In genomic region chr15:96314508-96314907, GRCh38 we compare ENCODE assay signal across 35 cellular contexts. TPM values are rescaled to one million over a fixed set of nuclear protein-coding genes. Genes with fewer than 3 reads are reported as not detected.
"Had no signal": no experiment of that assay in that cellular context is flagged by ENCODE, and none has a peak within 500 bp of the region (broad histone marks: within the 10 kb centered on the region; RNA-seq: fewer than 3 reads in every experiment).

No MANE protein-coding gene starts in this region.

- H3K9me3 Mint-ChIP-seq: activated B cell treated with CpG ODN at 0.5 μM for 24 hours; activated CD4-positive, alpha-beta memory T cell treated with anti-CD3 and anti-CD28 coated beads for 36 hours; activated CD4-positive, alpha-beta T cell treated with anti-CD3 and anti-CD28 coated beads, Interleukin-2, amount 10 ng/mL, durations not matched to agents 24 days and 14 days; activated CD8-positive, alpha-beta T cell treated with anti-CD3 and anti-CD28 coated beads for 36 hours; activated naive CD4-positive, alpha-beta T cell treated with anti-CD3 and anti-CD28 coated beads for 36 hours; activated naive CD4-positive, alpha-beta T cell treated with anti-CD3 and anti-CD28 coated beads, Interleukin-2, amount 50 U/mL, for 24 hours; activated T-cell treated with anti-CD3 and anti-CD28 coated beads, Interleukin-2, amount 50 U/mL, for 4 hours; activated T-cell treated with anti-CD3 and anti-CD28 coated beads, Interleukin-2, amount 50 U/mL, for 72 hours; activated T-helper 1 cell treated with anti-CD3 and anti-CD28 coated beads, Interleukin-12 subunit alpha, Interleukin-12 subunit beta, Interleukin-2, Interleukin-4 antibody, amounts not matched to agents 30 ng/mL and 10 ng/mL and 1 ng/mL, durations not matched to agents 14 hours and 24 hours and 36 hours; activated T-helper 17 cell treated with anti-CD3 and anti-CD28 coated beads, Interleukin-2, amount 50 U/mL, for 72 hours; T-helper 1 cell treated with Interleukin-12 subunit alpha and Interleukin-12 subunit beta and Interleukin-4 antibody, amounts not matched to agents 30 μg/mL and 1 μg/mL, for 36 hours; T-helper 2 cell treated with Interferon-gamma antibody and Interleukin-4, amounts not matched to agents 5 μg/mL and 100 μg/mL, for 36 hours had no signal

- H3K27ac Mint-ChIP-seq: activated B cell treated with CpG ODN at 0.5 μM for 24 hours; activated CD4-positive, alpha-beta memory T cell treated with anti-CD3 and anti-CD28 coated beads for 36 hours; activated CD4-positive, alpha-beta T cell treated with anti-CD3 and anti-CD28 coated beads, Interleukin-2, amount 10 ng/mL, durations not matched to agents 24 days and 14 days; activated CD8-positive, alpha-beta T cell treated with anti-CD3 and anti-CD28 coated beads for 36 hours; activated naive CD4-positive, alpha-beta T cell treated with anti-CD3 and anti-CD28 coated beads for 36 hours; activated naive CD4-positive, alpha-beta T cell treated with anti-CD3 and anti-CD28 coated beads, Interleukin-2, amount 50 U/mL, for 24 hours; activated naive CD8-positive, alpha-beta T cell; activated T-cell treated with anti-CD3 and anti-CD28 coated beads, Interleukin-2, amount 50 U/mL, for 72 hours; activated T-helper 1 cell treated with anti-CD3 and anti-CD28 coated beads, Interleukin-12 subunit alpha, Interleukin-12 subunit beta, Interleukin-2, Interleukin-4 antibody, amounts not matched to agents 30 ng/mL and 10 ng/mL and 1 ng/mL, durations not matched to agents 14 hours and 24 hours and 36 hours; activated T-helper 17 cell treated with anti-CD3 and anti-CD28 coated beads, Interleukin-2, amount 50 U/mL, for 72 hours; T-helper 1 cell treated with Interleukin-12 subunit alpha and Interleukin-12 subunit beta and Interleukin-4 antibody, amounts not matched to agents 30 μg/mL and 1 μg/mL, for 36 hours; T-helper 2 cell treated with Interferon-gamma antibody and Interleukin-4, amounts not matched to agents 5 μg/mL and 100 μg/mL, for 36 hours had no signal

- H3K4me3 Mint-ChIP-seq: activated B cell treated with CpG ODN at 0.5 μM for 24 hours; activated CD4-positive, alpha-beta memory T cell treated with anti-CD3 and anti-CD28 coated beads for 36 hours; activated CD4-positive, alpha-beta T cell treated with anti-CD3 and anti-CD28 coated beads, Interleukin-2, amount 10 ng/mL, durations not matched to agents 24 days and 14 days; activated CD8-positive, alpha-beta T cell treated with anti-CD3 and anti-CD28 coated beads for 36 hours; activated naive CD4-positive, alpha-beta T cell treated with anti-CD3 and anti-CD28 coated beads for 36 hours; activated naive CD4-positive, alpha-beta T cell treated with anti-CD3 and anti-CD28 coated beads, Interleukin-2, amount 50 U/mL, for 24 hours; activated naive CD8-positive, alpha-beta T cell; activated T-cell treated with anti-CD3 and anti-CD28 coated beads, Interleukin-2, amount 50 U/mL, for 4 hours; activated T-cell treated with anti-CD3 and anti-CD28 coated beads, Interleukin-2, amount 50 U/mL, for 72 hours; activated T-helper 1 cell treated with anti-CD3 and anti-CD28 coated beads, Interleukin-12 subunit alpha, Interleukin-12 subunit beta, Interleukin-2, Interleukin-4 antibody, amounts not matched to agents 30 ng/mL and 10 ng/mL and 1 ng/mL, durations not matched to agents 14 hours and 24 hours and 36 hours; activated T-helper 17 cell treated with anti-CD3 and anti-CD28 coated beads, Interleukin-2, amount 50 U/mL, for 72 hours; T-helper 1 cell treated with Interleukin-12 subunit alpha and Interleukin-12 subunit beta and Interleukin-4 antibody, amounts not matched to agents 30 μg/mL and 1 μg/mL, for 36 hours; T-helper 2 cell treated with Interferon-gamma antibody and Interleukin-4, amounts not matched to agents 5 μg/mL and 100 μg/mL, for 36 hours had no signal

- H3K4me1 Mint-ChIP-seq: activated B cell treated with CpG ODN at 0.5 μM for 24 hours; activated CD4-positive, alpha-beta T cell treated with anti-CD3 and anti-CD28 coated beads, Interleukin-2, amount 10 ng/mL, durations not matched to agents 24 days and 14 days; activated naive CD4-positive, alpha-beta T cell treated with anti-CD3 and anti-CD28 coated beads, Interleukin-2, amount 50 U/mL, for 24 hours; activated T-helper 17 cell treated with anti-CD3 and anti-CD28 coated beads, Interleukin-2, amount 50 U/mL, for 72 hours had no signal

- DNase-seq: activated B cell treated with CpG ODN at 0.5 μM for 24 hours; activated CD4-positive, alpha-beta memory T cell treated with anti-CD3 and anti-CD28 coated beads for 36 hours; activated CD4-positive, alpha-beta T cell treated with anti-CD3 and anti-CD28 coated beads for 4 hours; activated CD4-positive, alpha-beta T cell treated with anti-CD3 and anti-CD28 coated beads, Interleukin-2, amount 10 ng/mL, durations not matched to agents 24 days and 14 days; activated CD4-positive, alpha-beta T cell treated with anti-CD3 and anti-CD28 coated beads, Interleukin-2, amount 50 U/mL, for 1 hour; activated CD4-positive, alpha-beta T cell treated with anti-CD3 and anti-CD28 coated beads, Interleukin-2, amount 50 U/mL, for 4 hours; activated CD4-positive, CD25-positive, alpha-beta regulatory T cell treated with anti-CD3 and anti-CD28 coated beads, Interleukin-2, amount 50 U/mL, for 72 hours; activated CD8-positive, alpha-beta memory T cell treated with anti-CD3 and anti-CD28 coated beads, Interleukin-2, amount 50 U/mL, for 4 hours; activated CD8-positive, alpha-beta T cell treated with anti-CD3 and anti-CD28 coated beads for 36 hours; activated effector memory CD4-positive, alpha-beta T cell treated with anti-CD3 and anti-CD28 coated beads, Interleukin-2, amount 50 U/mL, for 16 hours; activated gamma-delta T cell treated with Interleukin-2 at 50 U/mL for 16 hours; activated naive CD4-positive, alpha-beta T cell; activated naive CD4-positive, alpha-beta T cell treated with anti-CD3 and anti-CD28 coated beads for 36 hours; activated T-cell treated with anti-CD3 and anti-CD28 coated beads for 4 hours; activated T-cell treated with anti-CD3 and anti-CD28 coated beads, Interleukin-2, amount 50 U/mL, for 1 hour; activated T-cell treated with anti-CD3 and anti-CD28 coated beads, Interleukin-2, amount 50 U/mL, for 4 hours; activated T-cell treated with anti-CD3 and anti-CD28 coated beads, Interleukin-2, amount 50 U/mL, for 72 hours; adrenal gland; amniotic stem cell; aorta; body of pancreas; brain microvascular endothelial cell; central memory CD4-positive, alpha-beta T cell; T-helper 1 cell; T-helper 2 cell; T-helper 9 cell had no signal

- H3K36me3 Mint-ChIP-seq: activated CD4-positive, alpha-beta memory T cell treated with anti-CD3 and anti-CD28 coated beads for 36 hours; activated naive CD4-positive, alpha-beta T cell treated with anti-CD3 and anti-CD28 coated beads, Interleukin-2, amount 50 U/mL, for 24 hours; activated naive CD8-positive, alpha-beta T cell had no signal

- FAIRE-seq: astrocyte, TTC549 had no signal

RNA-seq across cellular contexts. Expression of gene NR2F2, which starts 16.0 kb away (rescaled TPM):
- total RNA-seq: activated B cell treated with CpG ODN at 0.5 μM for 24 hours; activated CD4-positive, alpha-beta memory T cell treated with anti-CD3 and anti-CD28 coated beads for 36 hours; activated CD4-positive, alpha-beta T cell treated with anti-CD3 and anti-CD28 coated beads, Interleukin-2, amount 10 ng/mL, durations not matched to agents 24 days and 14 days; activated CD8-positive, alpha-beta memory T cell treated with anti-CD3 and anti-CD28 coated beads for 36 hours; activated CD8-positive, alpha-beta T cell treated with anti-CD3 and anti-CD28 coated beads for 36 hours; activated naive CD4-positive, alpha-beta T cell treated with anti-CD3 and anti-CD28 coated beads for 36 hours; activated T-cell treated with anti-CD3 and anti-CD28 coated beads, Interleukin-2, amount 50 U/mL, for 72 hours; activated T-helper 1 cell treated with anti-CD3 and anti-CD28 coated beads, Interleukin-12 subunit alpha, Interleukin-12 subunit beta, Interleukin-2, Interleukin-4 antibody, amounts not matched to agents 30 ng/mL and 10 ng/mL and 1 ng/mL, durations not matched to agents 14 hours and 24 hours and 36 hours; activated T-helper 17 cell treated with anti-CD3 and anti-CD28 coated beads, Interleukin-2, amount 50 U/mL, for 72 hours had no signal
